ENCODE assay signal across 15 cellular contexts in the genomic region with DNA sequence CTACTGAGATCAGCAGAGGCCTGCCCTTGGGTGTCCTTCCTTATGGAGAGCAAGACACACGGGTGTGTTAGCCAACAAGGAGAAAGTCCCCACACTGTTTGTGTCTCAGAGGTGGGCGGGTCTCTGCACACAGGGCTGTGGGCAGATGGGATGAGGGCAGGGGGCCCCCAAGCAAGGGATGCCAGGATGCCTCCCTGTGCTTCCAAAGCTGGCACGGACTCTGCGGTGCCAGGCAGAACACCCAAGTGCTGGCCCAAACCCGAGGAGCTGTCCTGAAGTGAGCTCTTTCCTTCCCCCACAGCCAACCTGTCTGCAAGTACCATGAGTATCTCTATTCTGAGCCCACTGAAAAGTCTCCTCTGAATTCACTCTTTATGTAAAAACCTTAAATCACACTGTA.
DNase-seq lines count a peak whose midpoint lies in the region; ATAC-seq and TF ChIP-seq lines count a peak whose summit lies in the region.
"Had no signal": no experiment of that assay in that cellular context is flagged by ENCODE, and none has a peak within 500 bp of the region (broad histone marks: within the 10 kb centered on the region; RNA-seq: fewer than 3 reads in every experiment).

No MANE protein-coding gene starts in this region.

- peaks cover 38% of the 10 kb centered on the region for H3K4me1 Mint-ChIP-seq in GM23338
- peaks cover 11% of the 10 kb centered on the region for H3K4me1 Mint-ChIP-seq in neural progenitor cell
- H3K4me1 Mint-ChIP-seq: CD14-positive monocyte had no signal

- H3K27me3 ChIP-seq in BLaER1 (no peaks in the 10 kb centered on the region), GM23338 (ENCODE audit: insufficient read depth) (no peaks in the 10 kb centered on the region), neural progenitor cell (no peaks in the 10 kb centered on the region)

- peak; percentile 27; the same call in 2 of the 3 replicates for ATAC-seq in GM23338
- no peak for ATAC-seq in GM19452 (IDR thresholded peaks at IDR 0.05; ENCODE audit: unreplicated experiment)
- no peak for ATAC-seq in HG03045 (IDR thresholded peaks at IDR 0.05; ENCODE audit: unreplicated experiment)
- ATAC-seq: CD8-positive, alpha-beta T cell; GM12878 had no signal

- peaks cover 34% of the 10 kb centered on the region for H3K27me3 Mint-ChIP-seq in GM23338 (ENCODE audit: insufficient read depth, low read depth, poor library complexity)
- peaks cover 2% of the 10 kb centered on the region for H3K27me3 Mint-ChIP-seq in neural progenitor cell (ENCODE audit: insufficient read depth, low read depth)

- H3F3A ChIP-seq in GM23338 (replicated peaks; ENCODE audit: low read depth) (0 out of 2 replicates have a peak, but pooled peaks cover 3% of the 10 kb centered on the region), neural progenitor cell (ENCODE audit: low read depth) (no peaks in the 10 kb centered on the region)

- H3K9me3 Mint-ChIP-seq in GM23338 = no peaks in the 10 kb centered on the region; the same call in 1 of the 3 replicates
- H3K9me3 Mint-ChIP-seq in neural progenitor cell = no peaks in the 10 kb centered on the region
- H3K9me3 Mint-ChIP-seq: CD8-positive, alpha-beta T cell had no signal

- no peaks in the 10 kb centered on the region for H3K9me2 ChIP-seq in GM23338 (ENCODE audit: insufficient read depth)

- no peak overlapping the region for H2AFZ ChIP-seq in GM23338
- H2AFZ ChIP-seq in neural progenitor cell (replicated peaks) = no peak overlapping the region

- no peak for TF ChIP-seq CTCF in GM23338 (conservative IDR thresholded peaks at IDR 0.05; ENCODE audit: low read depth in 2 of 2)
- no peak for TF ChIP-seq CTCF in neural progenitor cell (IDR thresholded peaks at IDR 0.05)

- H3K36me3 ChIP-seq in BLaER1 = no peaks in the 10 kb centered on the region
- no peaks in the 10 kb centered on the region for H3K36me3 ChIP-seq in GM23338 (ENCODE audit: insufficient read depth)
- no peaks in the 10 kb centered on the region for H3K36me3 ChIP-seq in neural progenitor cell

- DNase-seq in GM23338 (ENCODE audit: low spot score) (no peak), cerebellum (ENCODE audit: low spot score) (peak; percentile 46), neural progenitor cell (ENCODE audit: low spot score) (no peak), NOMO-1 (lab: John Stamatoyannopoulos, UW; ENCODE audit: unreplicated experiment in 2 of 2) (no peak)
- DNase-seq: ACHN; CD8-positive, alpha-beta T cell; DMS53; HCEC 1CT had no signal

- H3K9me3 ChIP-seq in BLaER1 = no peaks in the 10 kb centered on the region
- no peaks in the 10 kb centered on the region for H3K9me3 ChIP-seq in neural progenitor cell (ENCODE audit: low read depth)

- H3K36me3 Mint-ChIP-seq in GM23338 (ENCODE audit: low read depth) (peaks cover 18% of the 10 kb centered on the region), neural progenitor cell (no peaks in the 10 kb centered on the region)
- H3K36me3 Mint-ChIP-seq: CD14-positive monocyte; CD8-positive, alpha-beta T cell had no signal

- no peak overlapping the region for H3K4me3 ChIP-seq in BLaER1
- H3K4me3 ChIP-seq in GM23338 = no peak overlapping the region
- no peak overlapping the region for H3K4me3 ChIP-seq in neural progenitor cell
- H3K4me3 ChIP-seq: GM12878, K562 had no signal

- no peak overlapping the region for H3K27ac ChIP-seq in BLaER1
- no peak overlapping the region for H3K27ac ChIP-seq in GM23338 (ENCODE audit: low read depth)
- H3K27ac ChIP-seq in neural progenitor cell = no peak overlapping the region
- H3K27ac ChIP-seq: HL-60 had no signal

- H3K4me2 ChIP-seq in BLaER1 (peak overlapping the region; percentile 99), GM23338 (peak overlapping the region; percentile 32), neural progenitor cell (peak overlapping the region; percentile 9)

- H3K4me3 Mint-ChIP-seq in GM23338 = no peak overlapping the region
- H3K4me3 Mint-ChIP-seq in neural progenitor cell = no peak overlapping the region
- H3K4me3 Mint-ChIP-seq: CD8-positive, alpha-beta T cell had no signal

- no peaks in the 10 kb centered on the region for H3K79me2 ChIP-seq in GM23338 (replicated peaks; ENCODE audit: insufficient read depth)
- H3K79me2 ChIP-seq in neural progenitor cell (ENCODE audit: low read depth) = no peaks in the 10 kb centered on the region

- H3K27ac Mint-ChIP-seq in GM23338 (no peak overlapping the region), neural progenitor cell (no peak overlapping the region)
- H3K27ac Mint-ChIP-seq: CD14-positive monocyte; CD8-positive, alpha-beta T cell had no signal

- H4K20me1 ChIP-seq in BLaER1 (peaks cover 28% of the 10 kb centered on the region), GM23338 (replicated peaks; ENCODE audit: insufficient read depth) (no peaks in the 10 kb centered on the region; the same call in 1 of the 2 replicates), neural progenitor cell (ENCODE audit: low read depth) (no peaks in the 10 kb centered on the region)

- H3K4me1 ChIP-seq in BLaER1 (peaks cover 40% of the 10 kb centered on the region), GM23338 (ENCODE audit: insufficient read depth) (peaks cover 9% of the 10 kb centered on the region), neural progenitor cell (peaks cover 4% of the 10 kb centered on the region)

- H3K9ac ChIP-seq in BLaER1 (no peak overlapping the region), neural progenitor cell (no peak overlapping the region)

TF ChIP-seq in GM23338, 12 proteins besides CTCF, POLR2A, EP300 and RAD21 (continues in another document):
- TF ChIP-seq NANOG (IDR thresholded peaks at IDR 0.05; ENCODE audit: borderline replicate concordance) = no peak
- TF ChIP-seq REST (IDR thresholded peaks at IDR 0.05; ENCODE audit: unreplicated experiment) = no peak

Comparison
In these comparisons a context has a peak if more than half of its experiments do, and no peak if none do; other contexts are left out.
1. H3K4me2 ChIP-seq: peak in every context shown above with its lines; median percentile 99 in BLaER1; 32 in GM23338; 9 in neural progenitor cell.